17 cellular contexts compared by ENCODE assay signal in the genomic region with DNA sequence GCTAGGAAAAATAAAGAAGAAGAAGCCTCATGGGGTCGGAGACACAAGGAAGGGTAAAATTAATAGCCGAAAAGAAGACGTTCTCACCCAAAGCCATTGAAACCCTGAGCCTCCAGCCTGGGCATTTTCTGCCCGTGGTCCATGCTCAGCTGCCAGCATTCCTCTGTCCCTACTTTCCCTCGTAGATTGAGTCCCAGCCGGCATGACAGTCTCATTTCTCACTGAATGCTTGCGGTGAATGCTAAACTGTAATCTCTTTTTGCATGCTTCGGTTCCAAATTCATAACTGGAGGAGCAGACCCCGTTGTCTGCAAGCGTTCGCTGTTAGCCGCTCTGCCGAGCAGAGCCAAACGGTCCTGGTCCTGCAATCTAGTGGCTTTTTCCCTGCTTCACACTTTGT. TPM values are rescaled to one million over a fixed set of nuclear protein-coding genes. Genes with fewer than 3 reads are reported as not detected.
DNase-seq lines count a peak whose midpoint lies in the region; ATAC-seq and TF ChIP-seq lines count a peak whose summit lies in the region.
"Had no signal": no experiment of that assay in that cellular context is flagged by ENCODE, and none has a peak within 500 bp of the region (broad histone marks: within the 10 kb centered on the region; RNA-seq: fewer than 3 reads in every experiment).

No MANE protein-coding gene starts in this region.

- no peak overlapping the region for H2AK5ac ChIP-seq in H9 (ENCODE audit: insufficient read length, low read length)

- H3K18ac ChIP-seq in H9 (ENCODE audit: insufficient read length, low read depth, low read length) = no peak overlapping the region

- H3K9ac ChIP-seq in H9 (ENCODE audit: extremely low read depth, insufficient read length, low read length) (no peak overlapping the region), neural progenitor cell (no peak overlapping the region)

- ATAC-seq in thoracic aorta (ENCODE audit: insufficient number of reproducible peaks, low FRiP score, low read depth) (no peak), GM18868 (IDR thresholded peaks at IDR 0.05; ENCODE audit: unreplicated experiment) (no peak), HG02798 (IDR thresholded peaks at IDR 0.05; ENCODE audit: poor library complexity, unreplicated experiment) (no peak)

- H3K27me3 ChIP-seq in H9 (ENCODE audit: insufficient read depth, low read length) (no peaks in the 10 kb centered on the region), neural progenitor cell (no peaks in the 10 kb centered on the region), thoracic aorta (replicated peaks; ENCODE audit: insufficient read depth) (no peaks in the 10 kb centered on the region)

- H3K4me3 Mint-ChIP-seq in H9 = no peak overlapping the region
- H3K4me3 Mint-ChIP-seq in neural progenitor cell = no peak overlapping the region
- H3K4me3 Mint-ChIP-seq in CD14-positive monocyte = no peak overlapping the region
- H3K4me3 Mint-ChIP-seq: CD4-positive, CD25-positive, alpha-beta regulatory T cell had no signal

- no CpG with 5 or more reads among the region's 14 CpGs for WGBS in H9 (ENCODE audit: extremely low coverage, insufficient read length, low lambda C conversion rate)

- no peak overlapping the region for H3K4me2 ChIP-seq in H9 (ENCODE audit: insufficient read depth, insufficient read length, low read length)
- peak overlapping the region; percentile 22 for H3K4me2 ChIP-seq in neural progenitor cell

- H3K27ac ChIP-seq in H9 (ENCODE audit: insufficient read length, low read depth, low read length) = no peak overlapping the region
- peak overlapping the region; percentile 29 for H3K27ac ChIP-seq in neural progenitor cell
- no peak overlapping the region for H3K27ac ChIP-seq in thoracic aorta

- peaks cover 16 to 17% of the 10 kb centered on the region in 2 experiments for H3K4me1 Mint-ChIP-seq in H9
- H3K4me1 Mint-ChIP-seq in neural progenitor cell = peaks cover 8% of the 10 kb centered on the region
- peaks cover 4% of the 10 kb centered on the region for H3K4me1 Mint-ChIP-seq in CD14-positive monocyte

- H3K9me3 ChIP-seq in H9 (ENCODE audit: control insufficient read depth, low read depth, low read length) (no peaks in the 10 kb centered on the region), neural progenitor cell (ENCODE audit: low read depth) (no peaks in the 10 kb centered on the region), thoracic aorta (no peaks in the 10 kb centered on the region)
- H3K9me3 ChIP-seq: Caco-2, HAP-1 had no signal

- no peak overlapping the region for H3K4ac ChIP-seq in H9 (ENCODE audit: low read depth, low read length)

- no peaks in the 10 kb centered on the region for H3F3A ChIP-seq in neural progenitor cell (ENCODE audit: low read depth)

- TF ChIP-seq CTCF in H9 (conservative IDR thresholded peaks at IDR 0.05) (no peak), neural progenitor cell (IDR thresholded peaks at IDR 0.05) (no peak), thoracic aorta (IDR thresholded peaks at IDR 0.05) (no peak), CD14-positive monocyte (IDR thresholded peaks at IDR 0.05) (no peak)

- peak overlapping the region; percentile 36; the same call in 1 of the 2 replicates for H3K14ac ChIP-seq in H9 (ENCODE audit: insufficient read depth, low read length)

- H2BK5ac ChIP-seq in H9 (ENCODE audit: insufficient read length, low read length) = no peak overlapping the region

- peaks cover 0 to 2% (median 0%) of the 10 kb centered on the region in 3 experiments; a peak in 2 of 7 replicates for H3K36me3 Mint-ChIP-seq in H9 (ENCODE audit: insufficient read depth in 1 of 3, low read depth in 3 of 3)
- H3K36me3 Mint-ChIP-seq in neural progenitor cell = peaks cover 10% of the 10 kb centered on the region
- no peaks in the 10 kb centered on the region for H3K36me3 Mint-ChIP-seq in CD14-positive monocyte

- H4K91ac ChIP-seq in H9 (ENCODE audit: insufficient read length, low read depth, low read length) = no peak overlapping the region

- H4K20me1 ChIP-seq in H9 (ENCODE audit: control insufficient read depth, insufficient read depth, insufficient read length) (no peaks in the 10 kb centered on the region), neural progenitor cell (ENCODE audit: low read depth) (no peaks in the 10 kb centered on the region)

- no peak overlapping the region for H3K56ac ChIP-seq in H9 (ENCODE audit: insufficient read length, low read depth, low read length)

- H3K9me3 Mint-ChIP-seq in H9 (peaks cover 0 to under 1% of the 10 kb centered on the region in 2 experiments; a peak in 1 of 5 replicates), neural progenitor cell (no peaks in the 10 kb centered on the region), CD14-positive monocyte (peaks cover 0 to 3% (median 0%) of the 10 kb centered on the region in 7 donors)

- H3K4me1 ChIP-seq in H9 (ENCODE audit: insufficient read depth, low read length) (peaks cover 10% of the 10 kb centered on the region), neural progenitor cell (peaks cover 21% of the 10 kb centered on the region), thoracic aorta (ENCODE audit: control insufficient read depth in 1 of 2, low read depth in 2 of 2) (peaks cover 0 to 11% of the 10 kb centered on the region in 2 donors)
- H3K4me1 ChIP-seq: Caco-2, HAP-1 had no signal

- H3K23me2 ChIP-seq in H9 (ENCODE audit: insufficient read length, low read depth, low read length, poor library complexity, severe bottlenecking) = no peaks in the 10 kb centered on the region

- no peak overlapping the region for H2BK15ac ChIP-seq in H9 (ENCODE audit: low read depth, low read length)

- H3K79me1 ChIP-seq in H9 (ENCODE audit: insufficient read depth, low read depth, low read length, poor library complexity, severe bottlenecking) = no peaks in the 10 kb centered on the region

- H2BK120ac ChIP-seq in H9 (ENCODE audit: low read depth, low read length, poor library complexity, severe bottlenecking) = no peak overlapping the region

- no peaks in the 10 kb centered on the region for H3K36me3 ChIP-seq in neural progenitor cell
- H3K36me3 ChIP-seq in thoracic aorta = no peaks in the 10 kb centered on the region
- H3K36me3 ChIP-seq: HAP-1 had no signal

- H2BK20ac ChIP-seq in H9 (ENCODE audit: low read depth, low read length, poor library complexity, severe bottlenecking) = no peak overlapping the region

- H3K23ac ChIP-seq in H9 (ENCODE audit: insufficient read length, low read depth, low read length) = no peak overlapping the region

- H4K8ac ChIP-seq in H9 (replicated peaks; ENCODE audit: insufficient read length, low read depth, low read length) = no peak overlapping the region

- no peak overlapping the region for H3T11ph ChIP-seq in H9 (ENCODE audit: low read length)

- H3K79me2 ChIP-seq in H9 (ENCODE audit: insufficient read depth, low read length) (no peaks in the 10 kb centered on the region), neural progenitor cell (ENCODE audit: low read depth) (no peaks in the 10 kb centered on the region)

- H2BK12ac ChIP-seq in H9 (ENCODE audit: insufficient read length, low read depth, low read length) = no peak overlapping the region

- H3K27ac Mint-ChIP-seq in H9 = no peak overlapping the region
- no peak overlapping the region for H3K27ac Mint-ChIP-seq in neural progenitor cell
- H3K27ac Mint-ChIP-seq in CD14-positive monocyte = no peak overlapping the region
- H3K27ac Mint-ChIP-seq: CD4-positive, CD25-positive, alpha-beta regulatory T cell had no signal

- intact Hi-C loops in CD14-positive monocyte (cut with micrococcal nuclease) = no loop called here

- H3K27me3 Mint-ChIP-seq in H9 (ENCODE audit: low read depth) = no peaks in the 10 kb centered on the region; the same call in 1 of the 2 replicates
- H3K27me3 Mint-ChIP-seq in neural progenitor cell (ENCODE audit: insufficient read depth, low read depth) = peaks cover 5% of the 10 kb centered on the region
- peaks cover 0 to 14% (median 2%) of the 10 kb centered on the region in 3 donors for H3K27me3 Mint-ChIP-seq in CD14-positive monocyte (ENCODE audit: low read depth in 3 of 3)
- H3K27me3 Mint-ChIP-seq: CD4-positive, CD25-positive, alpha-beta regulatory T cell had no signal

- H3K4me3 ChIP-seq in neural progenitor cell = no peak overlapping the region
- H3K4me3 ChIP-seq in thoracic aorta = peak overlapping the region; percentile 58
- H3K4me3 ChIP-seq: HAP-1 had no signal

- H2AFZ ChIP-seq in H9 (ENCODE audit: low read length) (no peak overlapping the region), neural progenitor cell (replicated peaks) (peak overlapping the region; percentile 57)

- H4K5ac ChIP-seq in H9 (ENCODE audit: insufficient read length, low read depth, low read length) = no peak overlapping the region

- DNase-seq in H9 (no peak), cerebellum (ENCODE audit: low spot score) (peak; percentile 7), neural progenitor cell (ENCODE audit: low spot score) (no peak), thoracic aorta (ENCODE audit: low spot score) (no peak), CD14-positive monocyte (ENCODE audit: low spot score) (no peak)
- DNase-seq: Caco-2; CD4-positive, CD25-positive, alpha-beta regulatory T cell; NCI-H1436; NCI-H2029 treated with DMSO at 0.1 percent for 48 hours; NCI-H2171 treated with DMSO at 0.1 percent for 48 hours; NCI-H446 treated with DMSO at 0.1 percent for 48 hours; NK-92 treated with Interleukin-12 subunit alpha and Interleukin-12 subunit beta, amount 100 ng/mL, for 24 hours; OCI-M1; SIG-M5 had no signal

RNA-seq across cellular contexts. Expression of a gene that starts 54.0 kb away (rescaled TPM):
- total RNA-seq in H9 (2021) (20.6 TPM in 2 replicates), cerebellum (22.0 TPM), neural progenitor cell (ENCODE audit: low replicate concordance) (18.0 and 29.1 TPM in 2 replicates), thoracic aorta (10 to 100 TPM in 1 of 2 donors, 1 to 10 TPM in 1; 8.7 to 26.5 TPM)
- polyA plus RNA-seq in CD14-positive monocyte = 10 to 100 TPM; 11.3 to 15.2 TPM
